ENCODE assay signal across 8 cellular contexts in genomic region chr17:46190763-46191162, GRCh38. TPM values are rescaled to one million over a fixed set of nuclear protein-coding genes. Genes with fewer than 3 reads are reported as not detected.
DNase-seq lines count a peak whose midpoint lies in the region; ATAC-seq and TF ChIP-seq lines count a peak whose summit lies in the region.

No MANE protein-coding gene starts in this region.

- BruUV-seq in A673 (replicated peaks; lab: Mats Ljungman, UMichigan) = no TSS peak

- no peak overlapping the region for H4K91ac ChIP-seq in mesenchymal stem cell (ENCODE audit: low read length)

- no peak overlapping the region for H2AFZ ChIP-seq in mesenchymal stem cell (ENCODE audit: low read depth, low read length)

- H3K27ac ChIP-seq in A673 (ENCODE audit: low read depth, low read length, poor library complexity, severe bottlenecking) = peak overlapping the region; percentile 91
- H3K27ac ChIP-seq in HUES64 (ENCODE audit: low read depth, low read length) = no peak overlapping the region
- peak overlapping the region; percentile 71 to 100 for H3K27ac ChIP-seq in breast epithelium
- no peak overlapping the region for H3K27ac ChIP-seq in mesenchymal stem cell (ENCODE audit: low read length, poor library complexity, severe bottlenecking)

- intact Hi-C loops in A673 (cut with micrococcal nuclease; ENCODE audit: unreplicated experiment) = loop anchor here (10.0 kb wide), 1 partner anchor 146 kb away; no protein-coding TSS in a partner anchor
- intact Hi-C loops in breast epithelium (cut with DNase I; ENCODE audit: low total_unique reads) = no loop called here

- H2BK15ac ChIP-seq in mesenchymal stem cell (ENCODE audit: low read depth, poor library complexity, severe bottlenecking) = no peak overlapping the region

- H3K4me1 ChIP-seq in A673 (ENCODE audit: insufficient read depth, low read length, poor library complexity, severe bottlenecking) = peaks cover 34% of the 10 kb centered on the region
- H3K4me1 ChIP-seq in HUES64 (ENCODE audit: insufficient read depth, low read length) = peaks cover 49% of the 10 kb centered on the region
- peaks cover 0 to 19% of the 10 kb centered on the region in 2 donors for H3K4me1 ChIP-seq in breast epithelium
- H3K4me1 ChIP-seq in mesenchymal stem cell (ENCODE audit: control insufficient read depth, insufficient read depth, low read depth, low read length) = peaks cover 11% of the 10 kb centered on the region

- TF ChIP-seq CTCF in A673 (conservative IDR thresholded peaks at IDR 0.05; ENCODE audit: low read depth, low read length) = no peak
- TF ChIP-seq CTCF in breast epithelium (IDR thresholded peaks at IDR 0.05) = no peak

- no peak overlapping the region for H3K23ac ChIP-seq in mesenchymal stem cell (ENCODE audit: low read length in 2 of 2)

- no peak overlapping the region for H3K4ac ChIP-seq in mesenchymal stem cell (ENCODE audit: low read depth in 1 of 2, low read length in 2 of 2)

- H2BK120ac ChIP-seq in mesenchymal stem cell (ENCODE audit: low read depth, low read length) = no peak overlapping the region

- H3K36me3 ChIP-seq in A673 (ENCODE audit: insufficient read depth, low read length, poor library complexity, severe bottlenecking) (no peaks in the 10 kb centered on the region), HUES64 (ENCODE audit: insufficient read depth, low read length) (no peaks in the 10 kb centered on the region), breast epithelium (no peaks in the 10 kb centered on the region), mesenchymal stem cell (ENCODE audit: control insufficient read depth in 1 of 2, insufficient read depth in 2 of 2, low read depth in 1 of 2, low read length in 2 of 2) (peaks cover 0 to 7% of the 10 kb centered on the region in 2 experiments)

- H3K18ac ChIP-seq in mesenchymal stem cell (ENCODE audit: low read depth in 1 of 2, low read length in 2 of 2) = no peak overlapping the region

- H2BK5ac ChIP-seq in mesenchymal stem cell (ENCODE audit: low read depth, low read length, poor library complexity, severe bottlenecking) = no peak overlapping the region

- ATAC-seq in GM18502 (IDR thresholded peaks at IDR 0.05; ENCODE audit: poor library complexity, unreplicated experiment) = no peak

- no peak overlapping the region for H2AK5ac ChIP-seq in mesenchymal stem cell (ENCODE audit: low read length, severe bottlenecking)

- H4K8ac ChIP-seq in mesenchymal stem cell (ENCODE audit: low read length) = no peak overlapping the region

- 84% methylated on average over 3 of the region's 4 CpGs for WGBS in HUES64
- WGBS in mesenchymal stem cell = 87% methylated on average over 2 of the region's 4 CpGs

- CTCF ChIA-PET in A673 (lab: Charles Lee) = no interaction called here

- H3K9ac ChIP-seq in HUES64 (ENCODE audit: low read depth, low read length) = no peak overlapping the region; the same call in 1 of the 2 replicates
- H3K9ac ChIP-seq in mesenchymal stem cell (ENCODE audit: low read length) = peak overlapping the region; percentile 98

- H2BK12ac ChIP-seq in mesenchymal stem cell (ENCODE audit: low read length in 2 of 2) = no peak overlapping the region

- H3K4me3 ChIP-seq in A673 (ENCODE audit: low read depth, low read length, poor library complexity, severe bottlenecking) (peak overlapping the region; percentile 72), HUES64 (ENCODE audit: low read length) (peak overlapping the region; percentile 90), breast epithelium (peak overlapping the region; percentile 97 to 100 (median 98)), mesenchymal stem cell (ENCODE audit: insufficient read depth in 1 of 2, low read depth in 1 of 2, low read length in 2 of 2) (peak overlapping the region in 1 of 2 experiments; percentile 93)

- no peak overlapping the region for H3K14ac ChIP-seq in mesenchymal stem cell (ENCODE audit: low read length in 2 of 2)

- peaks cover 5% of the 10 kb centered on the region for H3K79me1 ChIP-seq in mesenchymal stem cell (replicated peaks; ENCODE audit: low read length, poor library complexity, severe bottlenecking)

- TF ChIP-seq POLR2A in breast epithelium (IDR thresholded peaks at IDR 0.05) = no peak

- H3K27me3 ChIP-seq in A673 (replicated peaks; ENCODE audit: insufficient read depth, low read depth, low read length, poor library complexity) (no peaks in the 10 kb centered on the region), HUES64 (ENCODE audit: insufficient read depth, low read length) (no peaks in the 10 kb centered on the region), breast epithelium (no peaks in the 10 kb centered on the region), mesenchymal stem cell (ENCODE audit: control insufficient read depth in 1 of 2, insufficient read depth in 1 of 2, low read length in 2 of 2) (no peaks in the 10 kb centered on the region)

- POLR2A ChIA-PET in A673 (lab: Charles Lee; ENCODE audit: low non-redundant PET) = no interaction called here

- H3K4me2 ChIP-seq in mesenchymal stem cell (ENCODE audit: low read length, poor library complexity, severe bottlenecking) = no peak overlapping the region

- no peak for DNase-seq in A673 (ENCODE audit: low spot score)
- no peak for DNase-seq in breast epithelium (ENCODE audit: low spot score in 2 of 2)
- no peak for DNase-seq in mesenchymal stem cell
- no peak for DNase-seq in HCEC 1CT
- DNase-seq in putamen (ENCODE audit: low spot score) = no peak
- DNase-seq in epidermal melanocyte (ENCODE audit: insufficient read length, low spot score) = no peak

- H3K9me3 ChIP-seq in A673 (ENCODE audit: low read depth, low read length, poor library complexity, severe bottlenecking) = no peaks in the 10 kb centered on the region
- no peaks in the 10 kb centered on the region for H3K9me3 ChIP-seq in HUES64 (ENCODE audit: insufficient read depth, low read depth, low read length)
- H3K9me3 ChIP-seq in breast epithelium = no peaks in the 10 kb centered on the region
- H3K9me3 ChIP-seq in mesenchymal stem cell (ENCODE audit: control insufficient read depth, low read length) = no peaks in the 10 kb centered on the region

RNA-seq across cellular contexts. Expression of gene KANSL1, which starts 2.5 kb away (rescaled TPM):
- total RNA-seq in A673 (2021) (64.9 and 77.6 TPM in 2 replicates), breast epithelium (100 to 1,000 TPM in 2 of 3 donors, 10 to 100 TPM in 1; 59.5 to 142 (median 111) TPM)
- polyA plus RNA-seq in HUES64 (2013, experiment 1 of 2) = 30.6 TPM
- 31.4 TPM for polyA plus RNA-seq in HUES64 (2013, experiment 2 of 2)
- 20.1 TPM for polyA plus RNA-seq in mesenchymal stem cell (2013, experiment 1 of 2)
- polyA plus RNA-seq in mesenchymal stem cell (2013, experiment 2 of 2) = 20.0 TPM

Comparison
In these comparisons a context has a peak if more than half of its experiments do, and no peak if none do; other contexts are left out.
1. H3K27ac ChIP-seq: peak in A673 (single experiment) and breast epithelium (2 of 2); none in HUES64 (single experiment) and mesenchymal stem cell (single experiment).